25 cellular contexts compared by ENCODE assay signal in the genomic region with DNA sequence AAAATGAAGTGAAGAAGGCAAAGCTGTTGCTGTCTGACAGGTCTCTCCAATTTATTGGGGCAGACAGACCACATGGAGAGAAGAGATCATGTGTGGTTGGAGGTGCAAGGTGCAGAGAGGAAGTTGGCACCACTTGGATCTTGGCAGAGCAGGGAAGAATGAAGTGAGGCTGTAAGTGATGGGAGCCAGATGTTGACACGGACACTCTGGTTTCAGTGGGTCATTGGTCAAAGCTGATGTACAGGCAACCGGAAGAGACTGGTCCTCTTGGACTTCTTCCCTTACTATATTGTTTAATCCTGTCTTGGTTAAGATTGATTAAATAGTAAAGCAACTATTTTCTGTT. TPM values are rescaled to one million over a fixed set of nuclear protein-coding genes. Genes with fewer than 3 reads are reported as not detected.
DNase-seq lines count a peak whose midpoint lies in the region; ATAC-seq and TF ChIP-seq lines count a peak whose summit lies in the region.
"Had no signal": no experiment of that assay in that cellular context is flagged by ENCODE, and none has a peak within 500 bp of the region (broad histone marks: within the 10 kb centered on the region; RNA-seq: fewer than 3 reads in every experiment).

No MANE protein-coding gene starts in this region.

- H3K9me3 ChIP-seq in MG63 (no peaks in the 10 kb centered on the region), neural progenitor cell (ENCODE audit: low read depth) (no peaks in the 10 kb centered on the region)
- H3K9me3 ChIP-seq: left ventricle myocardium inferior, mucosa of descending colon, Peyer's patch, SK-N-SH had no signal

- H3K27me3 Mint-ChIP-seq in neural progenitor cell (ENCODE audit: insufficient read depth, low read depth): peaks cover 21% of the 10 kb centered on the region

- no peaks in the 10 kb centered on the region for H3F3A ChIP-seq in neural progenitor cell (ENCODE audit: low read depth)

- H3K27me3 ChIP-seq in ACC112 (ENCODE audit: insufficient read depth, low read length) (no peaks in the 10 kb centered on the region), MG63 (no peaks in the 10 kb centered on the region), neural progenitor cell (no peaks in the 10 kb centered on the region)
- H3K27me3 ChIP-seq: cardiac muscle cell, Peyer's patch had no signal

- H4K20me1 ChIP-seq in neural progenitor cell (ENCODE audit: low read depth): no peaks in the 10 kb centered on the region

- CTCF ChIA-PET in RWPE1 (lab: Yijun Ruan, JAX): interaction anchor here (0.7 kb wide), 1 partner anchor 106 kb away, joined by 3 read pairs; no protein-coding TSS in a partner anchor

- no peak for TF ChIP-seq POLR2A in GM18505 (IDR thresholded peaks at IDR 0.05; ENCODE audit: borderline replicate concordance, extremely low read depth, insufficient read depth, insufficient read length)

- no peak overlapping the region for H3K9ac ChIP-seq in neural progenitor cell
- H3K9ac ChIP-seq: SK-N-SH had no signal

- H3K36me3 ChIP-seq in ACC112 (ENCODE audit: insufficient read depth, low read length): no peaks in the 10 kb centered on the region
- no peaks in the 10 kb centered on the region for H3K36me3 ChIP-seq in MG63
- no peaks in the 10 kb centered on the region for H3K36me3 ChIP-seq in neural progenitor cell
- H3K36me3 ChIP-seq: cardiac muscle cell, left ventricle myocardium inferior, Peyer's patch had no signal

- no peak for TF ChIP-seq CTCF in neural progenitor cell (IDR thresholded peaks at IDR 0.05)
- TF ChIP-seq CTCF in RWPE1 (conservative IDR thresholded peaks at IDR 0.05; ENCODE audit: low read depth): no peak

- H3K4me3 Mint-ChIP-seq in neural progenitor cell: peak overlapping the region; percentile 22
- H3K4me3 Mint-ChIP-seq: CD4-positive, alpha-beta T cell; T-helper 2 cell treated with Interferon-gamma antibody and Interleukin-4, amounts not matched to agents 5 μg/mL and 100 μg/mL, for 36 hours had no signal

- peak overlapping the region; percentile 61 for H3K27ac Mint-ChIP-seq in neural progenitor cell
- H3K27ac Mint-ChIP-seq: CD4-positive, alpha-beta T cell; T-helper 2 cell treated with Interferon-gamma antibody and Interleukin-4, amounts not matched to agents 5 μg/mL and 100 μg/mL, for 36 hours had no signal

- no peak overlapping the region for H3K4me2 ChIP-seq in neural progenitor cell
- H3K4me2 ChIP-seq: SK-N-SH had no signal

- H3K79me2 ChIP-seq in ACC112 (ENCODE audit: control insufficient read depth, insufficient read depth, low read length, unreplicated experiment) (no peaks in the 10 kb centered on the region), neural progenitor cell (ENCODE audit: low read depth) (no peaks in the 10 kb centered on the region)

- DNase-seq in MG63 (peak; percentile 56), epithelial cell of prostate (ENCODE audit: low read depth, low spot score) (no peak), neural progenitor cell (ENCODE audit: low spot score) (no peak), NCI-H446 treated with DMSO at 0.1 percent for 48 hours (lab: John Stamatoyannopoulos, UW) (no peak), RWPE1 (ENCODE audit: low spot score) (no peak)
- no peak for DNase-seq in activated CD4-positive, alpha-beta T cell treated with anti-CD3 and anti-CD28 coated beads, Interleukin-2, amount 50 U/mL, for 48 hours
- DNase-seq: activated CD4-positive, alpha-beta T cell treated with anti-CD3 and anti-CD28 coated beads, Interleukin-2, amount 50 U/mL, for 4 hours; activated gamma-delta T cell treated with Interleukin-2 at 50 U/mL for 16 hours; CD4-positive, alpha-beta T cell; DMS79 treated with DMSO at 0.1 percent for 48 hours; head of caudate nucleus; KG1; left ventricle myocardium inferior; mucosa of descending colon; NCI-H1092; NCI-H2081; occipital lobe; retina; SK-N-SH had no signal

- POLR2A ChIA-PET in RWPE1 (lab: Yijun Ruan, JAX; ENCODE audit: low non-redundant PET): no interaction called here

- no peaks in the 10 kb centered on the region for H3K36me3 Mint-ChIP-seq in neural progenitor cell

- H3K9me3 Mint-ChIP-seq in neural progenitor cell: peaks cover 2% of the 10 kb centered on the region
- H3K9me3 Mint-ChIP-seq: CD4-positive, alpha-beta T cell; T-helper 2 cell treated with Interferon-gamma antibody and Interleukin-4, amounts not matched to agents 5 μg/mL and 100 μg/mL, for 36 hours had no signal

- H2AFZ ChIP-seq in ACC112 (ENCODE audit: low read length, unreplicated experiment) (no peak overlapping the region), neural progenitor cell (replicated peaks) (no peak overlapping the region)

- H3K27ac ChIP-seq in ACC112 (ENCODE audit: low read depth, low read length) (peak overlapping the region; percentile 91), epithelial cell of prostate (peak overlapping the region; percentile 10), neural progenitor cell (no peak overlapping the region), RWPE1 (no peak overlapping the region)
- H3K27ac ChIP-seq: cardiac muscle cell, left ventricle myocardium inferior had no signal

- peaks cover 43% of the 10 kb centered on the region for H3K4me1 Mint-ChIP-seq in neural progenitor cell

- ATAC-seq in GM18505 (IDR thresholded peaks at IDR 0.05; ENCODE audit: unreplicated experiment): no peak
- ATAC-seq: esophagus mucosa had no signal

- H3K4me1 ChIP-seq in ACC112 (ENCODE audit: control insufficient read depth, insufficient read depth, low read length, unreplicated experiment) (peaks cover 49% of the 10 kb centered on the region), neural progenitor cell (peaks cover 11% of the 10 kb centered on the region)

- H3K4me3 ChIP-seq in ACC112 (ENCODE audit: low read depth, low read length): peak overlapping the region; percentile 20; the same call in 1 of the 2 replicates
- H3K4me3 ChIP-seq in MG63: no peak overlapping the region
- H3K4me3 ChIP-seq in neural progenitor cell: no peak overlapping the region
- H3K4me3 ChIP-seq: cardiac muscle cell, left ventricle myocardium inferior, mucosa of descending colon, Peyer's patch had no signal

RNA-seq across cellular contexts. Expression of a gene that starts 49.3 kb away (rescaled TPM):
- 143 and 147 TPM in 2 replicates for total RNA-seq in MG63 (2014; rRNA removed; shearing (Covaris generic); ENCODE audit: low replicate concordance)
- total RNA-seq in neural progenitor cell (ENCODE audit: low replicate concordance): 6.8 and 8.2 TPM in 2 replicates

Comparison
In these comparisons a context has a peak if more than half of its experiments do, and no peak if none do; other contexts are left out.
1. H3K27ac ChIP-seq: peak in ACC112 (single experiment) and epithelial cell of prostate (single experiment); none in neural progenitor cell (single experiment) and RWPE1 (single experiment).
2. RNA of a gene that starts 49.3 kb away (total RNA-seq): 143 to 147 TPM in MG63; 6.8 to 8.2 TPM in neural progenitor cell; every median in the first group is over 10 times any median in the second.